ENCODE assay signal across 8 cellular contexts in the genomic region with DNA sequence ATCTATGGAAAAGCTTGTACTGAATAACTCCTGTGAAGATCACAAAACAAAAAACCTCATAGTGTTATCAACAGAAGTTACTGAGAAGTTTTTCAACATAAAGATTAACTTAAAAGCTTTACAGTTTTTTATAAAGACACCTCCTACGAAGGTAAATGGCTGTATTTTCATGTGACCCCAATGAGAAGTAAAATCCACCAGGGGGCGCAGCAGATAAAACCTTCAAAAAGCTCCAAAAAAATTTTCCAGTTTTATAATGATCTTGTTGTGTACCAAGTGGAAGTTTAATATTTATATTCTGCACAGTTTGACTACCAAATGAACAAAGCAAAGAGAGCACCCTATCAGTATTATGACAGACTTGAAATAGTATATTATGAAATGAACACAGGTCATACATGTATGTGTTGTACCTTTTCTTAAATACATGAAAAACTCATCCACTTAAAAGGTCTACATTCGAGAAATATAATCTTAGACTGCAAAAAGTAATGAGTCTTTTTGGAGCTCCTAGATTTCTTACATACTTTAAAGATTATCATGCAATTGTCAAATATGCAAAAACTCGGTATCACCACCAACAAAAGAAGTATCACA. TPM values are rescaled to one million over a fixed set of nuclear protein-coding genes. Genes with fewer than 3 reads are reported as not detected.
DNase-seq lines count a peak whose midpoint lies in the region; ATAC-seq and TF ChIP-seq lines count a peak whose summit lies in the region.

No MANE protein-coding gene starts in this region.

- peaks cover 0 to 25% (median 6%) of the 10 kb centered on the region in 4 donors for H3K4me1 ChIP-seq in Peyer's patch

- peaks cover 62% of the 10 kb centered on the region for H3K4me1 Mint-ChIP-seq in stimulated activated naive CD8-positive, alpha-beta T cell treated with anti-CD3 and anti-CD28 coated beads, Interleukin-15, amount 100 ng/mL, for 72 hours
- peaks cover 56% of the 10 kb centered on the region for H3K4me1 Mint-ChIP-seq in central memory CD8-positive, alpha-beta T cell
- H3K4me1 Mint-ChIP-seq in memory B cell, result peaks cover 34% of the 10 kb centered on the region

- no peak for TF ChIP-seq POLR2A in Peyer's patch (IDR thresholded peaks at IDR 0.05)

- no peaks in the 10 kb centered on the region for H3K27me3 ChIP-seq in Peyer's patch

- ATAC-seq in stimulated activated naive CD8-positive, alpha-beta T cell treated with anti-CD3 and anti-CD28 coated beads, Interleukin-15, Interleukin-2, amounts not matched to agents 100 U/mL and 50 U/mL, for 24 hours, result no peak
- ATAC-seq in stimulated activated naive CD8-positive, alpha-beta T cell treated with anti-CD3 and anti-CD28 coated beads, Interleukin-15, amount 100 ng/mL, for 72 hours, result no peak
- ATAC-seq in central memory CD8-positive, alpha-beta T cell (replicated peaks; ENCODE audit: extremely low read depth, poor library complexity, severe bottlenecking), result peak; percentile 56
- ATAC-seq in memory B cell (ENCODE audit: low read depth), result peak; percentile 54
- ATAC-seq in GM21360 (IDR thresholded peaks at IDR 0.05; ENCODE audit: unreplicated experiment), result no peak

- no peak overlapping the region for H3K4me3 ChIP-seq in Peyer's patch

- no peaks in the 10 kb centered on the region for H3K27me3 Mint-ChIP-seq in stimulated activated naive CD8-positive, alpha-beta T cell treated with anti-CD3 and anti-CD28 coated beads, Interleukin-15, amount 100 ng/mL, for 72 hours
- no peaks in the 10 kb centered on the region for H3K27me3 Mint-ChIP-seq in central memory CD8-positive, alpha-beta T cell
- H3K27me3 Mint-ChIP-seq in memory B cell, result no peaks in the 10 kb centered on the region

- no peaks in the 10 kb centered on the region for H3K9me3 ChIP-seq in Peyer's patch

- no peaks in the 10 kb centered on the region for H3K36me3 ChIP-seq in Peyer's patch

- peak; percentile 44 for DNase-seq in stimulated activated naive CD8-positive, alpha-beta T cell treated with anti-CD3 and anti-CD28 coated beads, Interleukin-15, Interleukin-2, amounts not matched to agents 100 U/mL and 50 U/mL, for 24 hours
- no peak for DNase-seq in stimulated activated naive CD8-positive, alpha-beta T cell treated with anti-CD3 and anti-CD28 coated beads, Interleukin-15, amount 100 ng/mL, for 72 hours
- DNase-seq in Peyer's patch (peak in 2 of 3 donors; percentile 45 to 76), memory B cell (ENCODE audit: low spot score in 2 of 2) (peak in 1 of 2 donors; percentile 56), NCI-H2081 (lab: John Stamatoyannopoulos, UW) (no peak), Ammon's horn (ENCODE audit: low spot score) (no peak)
- peak in 1 of 2 donors; percentile 48 for DNase-seq in central memory CD8-positive, alpha-beta T cell (ENCODE audit: low spot score in 2 of 2)

- H3K27ac ChIP-seq in Peyer's patch, result no peak overlapping the region

- H3K9me3 Mint-ChIP-seq in stimulated activated naive CD8-positive, alpha-beta T cell treated with anti-CD3 and anti-CD28 coated beads, Interleukin-15, amount 100 ng/mL, for 72 hours, result no peaks in the 10 kb centered on the region
- no peaks in the 10 kb centered on the region for H3K9me3 Mint-ChIP-seq in central memory CD8-positive, alpha-beta T cell
- no peaks in the 10 kb centered on the region for H3K9me3 Mint-ChIP-seq in memory B cell

- H3K27ac Mint-ChIP-seq in stimulated activated naive CD8-positive, alpha-beta T cell treated with anti-CD3 and anti-CD28 coated beads, Interleukin-15, amount 100 ng/mL, for 72 hours, result no peak overlapping the region
- peak overlapping the region; percentile 65 for H3K27ac Mint-ChIP-seq in central memory CD8-positive, alpha-beta T cell (ENCODE audit: low read depth)
- no peak overlapping the region for H3K27ac Mint-ChIP-seq in memory B cell

- H3K4me3 Mint-ChIP-seq in stimulated activated naive CD8-positive, alpha-beta T cell treated with anti-CD3 and anti-CD28 coated beads, Interleukin-15, amount 100 ng/mL, for 72 hours, result no peak overlapping the region
- no peak overlapping the region for H3K4me3 Mint-ChIP-seq in central memory CD8-positive, alpha-beta T cell
- H3K4me3 Mint-ChIP-seq in memory B cell, result no peak overlapping the region

- TF ChIP-seq CTCF in Peyer's patch (IDR thresholded peaks at IDR 0.05), result peak in 4 of 6 experiments; percentile 63 to 88 (median 68)

- peaks cover 2% of the 10 kb centered on the region for H3K36me3 Mint-ChIP-seq in central memory CD8-positive, alpha-beta T cell (ENCODE audit: insufficient read depth)
- H3K36me3 Mint-ChIP-seq in memory B cell, result no peaks in the 10 kb centered on the region

RNA-seq across cellular contexts. Expression of a gene that starts 38.5 kb away (rescaled TPM):
- total RNA-seq in Peyer's patch, result 10 to 100 TPM in 1 of 4 donors, 1 to 10 TPM in 3; 4.9 to 14.9 (median 5.7) TPM

RNA-seq across cellular contexts. Expression of a gene that starts 56.1 kb away (rescaled TPM):
- 10 to 100 TPM; 18.5 to 33.8 (median 25.4) TPM for total RNA-seq in Peyer's patch

Comparison
In these comparisons a context has a peak if more than half of its experiments do, and no peak if none do; other contexts are left out.
1. DNase-seq: peak in stimulated activated naive CD8-positive, alpha-beta T cell treated with anti-CD3 and anti-CD28 coated beads, Interleukin-15, Interleukin-2, amounts not matched to agents 100 U/mL and 50 U/mL, for 24 hours (single experiment) and Peyer's patch (2 of 3); none in stimulated activated naive CD8-positive, alpha-beta T cell treated with anti-CD3 and anti-CD28 coated beads, Interleukin-15, amount 100 ng/mL, for 72 hours (0 of 2), NCI-H2081 (0 of 2) and Ammon's horn (single experiment).
2. ATAC-seq: peak in central memory CD8-positive, alpha-beta T cell (single experiment) and memory B cell (single experiment); none in stimulated activated naive CD8-positive, alpha-beta T cell treated with anti-CD3 and anti-CD28 coated beads, Interleukin-15, Interleukin-2, amounts not matched to agents 100 U/mL and 50 U/mL, for 24 hours (single experiment), stimulated activated naive CD8-positive, alpha-beta T cell treated with anti-CD3 and anti-CD28 coated beads, Interleukin-15, amount 100 ng/mL, for 72 hours (single experiment) and GM21360 (single experiment).